ENCODE assay signal across 1 cellular context in the genomic region with DNA sequence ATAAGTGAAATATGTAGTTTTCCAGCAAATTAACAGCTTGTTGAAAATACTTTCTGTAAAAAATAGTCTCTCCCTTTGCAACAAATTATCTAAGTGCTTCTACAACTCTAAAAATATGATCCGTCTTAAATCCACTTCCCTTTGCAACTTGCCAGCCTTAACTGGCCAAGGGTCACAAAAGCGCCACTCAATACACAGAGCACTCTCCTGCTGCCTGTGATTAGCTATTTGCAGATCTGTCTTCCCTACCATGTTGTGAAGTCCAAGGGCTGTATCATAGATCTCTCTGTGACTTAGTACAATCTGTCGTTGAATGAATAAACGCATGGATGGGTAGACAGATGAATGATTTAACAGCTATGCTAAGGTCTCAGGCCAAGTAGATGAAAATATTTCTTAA.
TF ChIP-seq lines count a peak whose summit lies in the region.

No MANE protein-coding gene starts in this region.

TF ChIP-seq in liver, 16 proteins besides CTCF, POLR2A, EP300 and RAD21 (continued from another document):
- TF ChIP-seq, protein P1, sequence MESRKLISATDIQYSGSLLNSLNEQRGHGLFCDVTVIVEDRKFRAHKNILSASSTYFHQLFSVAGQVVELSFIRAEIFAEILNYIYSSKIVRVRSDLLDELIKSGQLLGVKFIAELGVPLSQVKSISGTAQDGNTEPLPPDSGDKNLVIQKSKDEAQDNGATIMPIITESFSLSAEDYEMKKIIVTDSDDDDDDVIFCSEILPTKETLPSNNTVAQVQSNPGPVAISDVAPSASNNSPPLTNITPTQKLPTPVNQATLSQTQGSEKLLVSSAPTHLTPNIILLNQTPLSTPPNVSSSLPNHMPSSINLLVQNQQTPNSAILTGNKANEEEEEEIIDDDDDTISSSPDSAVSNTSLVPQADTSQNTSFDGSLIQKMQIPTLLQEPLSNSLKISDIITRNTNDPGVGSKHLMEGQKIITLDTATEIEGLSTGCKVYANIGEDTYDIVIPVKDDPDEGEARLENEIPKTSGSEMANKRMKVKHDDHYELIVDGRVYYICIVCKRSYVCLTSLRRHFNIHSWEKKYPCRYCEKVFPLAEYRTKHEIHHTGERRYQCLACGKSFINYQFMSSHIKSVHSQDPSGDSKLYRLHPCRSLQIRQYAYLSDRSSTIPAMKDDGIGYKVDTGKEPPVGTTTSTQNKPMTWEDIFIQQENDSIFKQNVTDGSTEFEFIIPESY (IDR thresholded peaks at IDR 0.05): no peak
- TF ChIP-seq FOXA1 (IDR thresholded peaks at IDR 0.05): no peak
- no peak for TF ChIP-seq YY1 (IDR thresholded peaks at IDR 0.05)
- TF ChIP-seq SP1 (IDR thresholded peaks at IDR 0.05): no peak
- TF ChIP-seq, protein P2, sequence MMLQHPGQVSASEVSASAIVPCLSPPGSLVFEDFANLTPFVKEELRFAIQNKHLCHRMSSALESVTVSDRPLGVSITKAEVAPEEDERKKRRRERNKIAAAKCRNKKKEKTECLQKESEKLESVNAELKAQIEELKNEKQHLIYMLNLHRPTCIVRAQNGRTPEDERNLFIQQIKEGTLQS (IDR thresholded peaks at IDR 0.05): no peak
- TF ChIP-seq RXRA (IDR thresholded peaks at IDR 0.05): peak; percentile 10 to 16
- TF ChIP-seq EGR1 (IDR thresholded peaks at IDR 0.05; ENCODE audit: low read depth in 2 of 2): no peak
- TF ChIP-seq HNF4G (IDR thresholded peaks at IDR 0.05): peak; percentile 32
